In the genomic region with DNA sequence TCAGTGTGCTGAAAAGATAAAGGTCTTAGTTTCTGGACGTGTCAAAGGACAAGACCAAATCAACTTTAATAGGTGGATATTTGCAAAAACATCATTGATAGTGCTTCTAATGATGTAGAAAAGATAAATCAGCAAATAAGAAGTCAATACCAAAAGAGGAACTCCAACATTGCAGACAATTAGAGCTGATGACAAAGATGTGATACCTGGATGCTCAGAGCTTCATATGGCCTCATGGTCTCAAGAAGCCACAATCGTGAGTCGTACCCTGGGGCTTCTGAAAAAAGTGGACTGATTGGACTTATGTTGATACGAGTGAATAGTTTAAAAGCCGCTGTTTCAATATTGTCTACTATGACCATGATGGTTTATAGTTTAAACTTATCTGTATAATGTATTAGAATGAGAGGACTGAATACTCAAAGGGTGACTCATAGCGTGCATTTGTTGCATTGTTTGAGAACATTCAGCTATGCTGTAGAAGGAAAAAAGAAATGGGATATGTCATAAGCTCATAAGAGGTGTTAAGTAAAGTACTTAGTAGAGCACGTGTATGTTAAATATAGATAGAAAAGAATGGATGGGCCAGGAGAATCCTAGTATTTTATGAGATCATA, we compare ENCODE assay signal across 2 cellular contexts.
TF ChIP-seq lines count a peak whose summit lies in the region.

No MANE protein-coding gene starts in this region.

TF ChIP-seq in IMR-90, 13 proteins besides CTCF, POLR2A, EP300 and RAD21:
- no peak for TF ChIP-seq RFX5 (IDR thresholded peaks at IDR 0.05; ENCODE audit: low read depth, low read length)
- TF ChIP-seq, protein P1, sequence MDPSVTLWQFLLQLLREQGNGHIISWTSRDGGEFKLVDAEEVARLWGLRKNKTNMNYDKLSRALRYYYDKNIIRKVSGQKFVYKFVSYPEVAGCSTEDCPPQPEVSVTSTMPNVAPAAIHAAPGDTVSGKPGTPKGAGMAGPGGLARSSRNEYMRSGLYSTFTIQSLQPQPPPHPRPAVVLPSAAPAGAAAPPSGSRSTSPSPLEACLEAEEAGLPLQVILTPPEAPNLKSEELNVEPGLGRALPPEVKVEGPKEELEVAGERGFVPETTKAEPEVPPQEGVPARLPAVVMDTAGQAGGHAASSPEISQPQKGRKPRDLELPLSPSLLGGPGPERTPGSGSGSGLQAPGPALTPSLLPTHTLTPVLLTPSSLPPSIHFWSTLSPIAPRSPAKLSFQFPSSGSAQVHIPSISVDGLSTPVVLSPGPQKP (IDR thresholded peaks at IDR 0.05; ENCODE audit: borderline replicate concordance, low read depth, low read length), result no peak
- no peak for TF ChIP-seq NFE2L2 (IDR thresholded peaks at IDR 0.05; ENCODE audit: low read depth, low read length)
- TF ChIP-seq BHLHE40 (IDR thresholded peaks at IDR 0.05; ENCODE audit: low read depth, low read length), result 0 out of 2 replicates have a peak, but pooled peaks have one; percentile 18
- no peak for TF ChIP-seq RCOR1 (IDR thresholded peaks at IDR 0.05; ENCODE audit: insufficient replicate concordance, low read length)
- no peak for TF ChIP-seq MAZ (IDR thresholded peaks at IDR 0.05; ENCODE audit: borderline replicate concordance, low read depth, low read length)
- 0 out of 2 replicates have a peak, but pooled peaks have one; percentile 3 for TF ChIP-seq CEBPB (IDR thresholded peaks at IDR 0.05; ENCODE audit: low read depth, low read length)
- TF ChIP-seq FOS (IDR thresholded peaks at IDR 0.05; ENCODE audit: low read depth, low read length), result peak; percentile 59; the same call in 1 of the 2 replicates
- TF ChIP-seq MXI1 (IDR thresholded peaks at IDR 0.05; ENCODE audit: borderline replicate concordance, low read depth, low read length), result no peak
TF ChIP-seq in IMR-90: peak in this region for 3.

TF ChIP-seq in GM12878, 131 proteins besides CTCF, POLR2A, EP300 and RAD21:
- no peak for TF ChIP-seq NR2C1 (IDR thresholded peaks at IDR 0.05)
- peak; percentile 49; the same call in 1 of the 2 replicates for TF ChIP-seq SPI1 (IDR thresholded peaks at IDR 0.05; ENCODE audit: borderline replicate concordance, insufficient read depth, low read depth, low read length)
